8 cellular contexts compared by ENCODE assay signal in the genomic region with DNA sequence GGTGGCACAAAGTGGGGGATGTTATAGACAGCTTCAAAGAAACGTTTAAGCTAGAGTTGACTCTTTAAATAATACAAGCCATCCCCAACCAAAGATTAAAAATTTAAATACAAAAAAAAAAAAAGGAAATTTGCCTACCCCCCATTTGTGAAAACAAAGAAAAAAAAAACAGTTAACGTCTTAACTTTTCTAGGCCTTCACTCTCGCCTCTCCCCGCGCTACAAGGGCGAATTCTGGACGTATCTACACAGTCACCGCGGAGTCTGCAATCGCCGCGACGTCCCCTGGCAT. TPM values are rescaled to one million over a fixed set of nuclear protein-coding genes. Genes with fewer than 3 reads are reported as not detected.
A peak's percentile ranks its signal among the peaks of the same experiment; 100 is the strongest.
DNase-seq lines count a peak whose midpoint lies in the region; TF ChIP-seq lines count a peak whose summit lies in the region.

No MANE protein-coding gene starts in this region.

- no peaks in the 10 kb centered on the region for H3K36me3 ChIP-seq in kidney epithelial cell (ENCODE audit: control insufficient read depth, insufficient read depth, low read length)

- H3K4me3 ChIP-seq in Jurkat, Clone E6-1 (ENCODE audit: low read length): peak overlapping the region; percentile 52
- H3K4me3 ChIP-seq in astrocyte of the spinal cord (ENCODE audit: low read depth, low read length) (peak overlapping the region; percentile 49), kidney epithelial cell (ENCODE audit: low read depth, low read length) (peak overlapping the region; percentile 54)

- TF ChIP-seq CTCF in astrocyte of the spinal cord (IDR thresholded peaks at IDR 0.05; ENCODE audit: low read depth, low read length): no peak
- TF ChIP-seq CTCF in kidney epithelial cell (IDR thresholded peaks at IDR 0.05; ENCODE audit: insufficient read depth, low read length, poor library complexity, severe bottlenecking): no peak

- no peak for DNase-seq in Jurkat, Clone E6-1 (ENCODE audit: low read depth, low spot score)
- DNase-seq in astrocyte of the spinal cord (ENCODE audit: low read depth, low spot score) (no peak), kidney epithelial cell (ENCODE audit: low read depth) (no peak), substantia nigra (lab: John Stamatoyannopoulos, UW) (no peak), NCI-H446 (lab: John Stamatoyannopoulos, UW) (no peak), NCI-H2171 (lab: John Stamatoyannopoulos, UW) (no peak), COR-L47 (lab: John Stamatoyannopoulos, UW) (no peak)
- no peak for DNase-seq in activated CD4-positive, alpha-beta T cell treated with anti-CD3 and anti-CD28 coated beads, Interleukin-2, amount 50 U/mL, for 48 hours

- no peaks in the 10 kb centered on the region for H3K27me3 ChIP-seq in kidney epithelial cell (ENCODE audit: control insufficient read depth, insufficient read depth, low read length)

- peak overlapping the region; percentile 83 for H3K27ac ChIP-seq in substantia nigra (ENCODE audit: low read depth, low read length, poor library complexity, severe bottlenecking)

- in situ Hi-C loops in astrocyte of the spinal cord (cut with HindIII; ENCODE audit: low sequenced_read_pairs): no loop called here

RNA-seq across cellular contexts. Expression of a gene that starts 0.5 kb away (rescaled TPM):
- 22.1 TPM for polyA plus RNA-seq in Jurkat, Clone E6-1 (2012; ENCODE audit: insufficient read depth, insufficient read length)
- total RNA-seq in kidney epithelial cell: 33.6 and 33.8 TPM in 2 replicates
